Comparison of ENCODE assay signal across 26 cellular contexts in genomic region chr7:107911981-107912380, GRCh38.
"Had no signal": no experiment of that assay in that cellular context is flagged by ENCODE, and none has a peak within 500 bp of the region (broad histone marks: within the 10 kb centered on the region; RNA-seq: fewer than 3 reads in every experiment).

No MANE protein-coding gene starts in this region.

- H3K4me1 ChIP-seq: esophagus squamous epithelium, prostate gland, right atrium auricular region had no signal

- H3K27me3 ChIP-seq: esophagus squamous epithelium, heart right ventricle, left lung, right atrium auricular region, sigmoid colon, tibial nerve, upper lobe of left lung had no signal

- DNase-seq: effector CD8-positive, alpha-beta T cell; endodermal cell; erythroblast; esophagus squamous epithelium; foreskin melanocyte; glutamatergic neuron; heart right ventricle; hippocampal formation; left cardiac atrium; left lung; mesenchymal stem cell; midbrain; naive thymus-derived CD8-positive, alpha-beta T cell; nephron progenitor cell; nucleus accumbens; sigmoid colon; stimulated activated CD4-positive, alpha-beta T cell treated with anti-CD3 and anti-CD28 coated beads, Interleukin-2, amount 100 ng/mL, for 24 hours; stimulated activated CD4-positive, alpha-beta T cell treated with anti-CD3 and anti-CD28 coated beads, Interleukin-4, amount 100 ng/mL, for 4 hours; stimulated activated naive CD8-positive, alpha-beta T cell treated with anti-CD3 and anti-CD28 coated beads, Interleukin-15, Interleukin-2, amounts not matched to agents 100 U/mL and 50 U/mL, for 24 hours; substantia nigra; upper lobe of left lung had no signal

- H3K9me3 ChIP-seq: esophagus squamous epithelium, heart right ventricle, left lung, prostate gland, right atrium auricular region, sigmoid colon, thoracic aorta, tibial nerve, upper lobe of left lung had no signal

- H3K27me3 Mint-ChIP-seq: naive thymus-derived CD8-positive, alpha-beta T cell; stimulated activated memory B cell treated with anti-CD40 and anti-IgM and Interleukin-4, amounts not matched to agents 10 μg/mL and 1 μg/mL and 100 μg/mL, for 72 hours had no signal

- H3K4me3 ChIP-seq: esophagus squamous epithelium, heart right ventricle, left lung, prostate gland, right atrium auricular region, sigmoid colon, thoracic aorta, tibial nerve, upper lobe of left lung had no signal

- H3K27ac Mint-ChIP-seq: endodermal cell; nephron progenitor cell; stimulated activated memory B cell treated with anti-CD40 and anti-IgM and Interleukin-4, amounts not matched to agents 10 μg/mL and 1 μg/mL and 100 μg/mL, for 72 hours had no signal

- H3K27ac ChIP-seq: esophagus squamous epithelium, heart right ventricle, left lung, prostate gland, right atrium auricular region, sigmoid colon, thoracic aorta, tibial nerve, upper lobe of left lung had no signal

- H3K4me1 Mint-ChIP-seq: endodermal cell, nephron progenitor cell had no signal

- H3K4me3 Mint-ChIP-seq: endodermal cell; naive thymus-derived CD8-positive, alpha-beta T cell; nephron progenitor cell; stimulated activated memory B cell treated with anti-CD40 and anti-IgM and Interleukin-4, amounts not matched to agents 10 μg/mL and 1 μg/mL and 100 μg/mL, for 72 hours had no signal

- H3K36me3 ChIP-seq: prostate gland had no signal

- ATAC-seq: heart right ventricle; left cardiac atrium; left lung; naive thymus-derived CD8-positive, alpha-beta T cell; stimulated activated memory B cell treated with anti-CD40 and anti-IgM and Interleukin-4, amounts not matched to agents 10 μg/mL and 1 μg/mL and 100 μg/mL, for 72 hours; stimulated activated naive CD8-positive, alpha-beta T cell treated with anti-CD3 and anti-CD28 coated beads, Interleukin-15, Interleukin-2, amounts not matched to agents 100 U/mL and 50 U/mL, for 24 hours had no signal
